ENCODE assay signal across 14 cellular contexts in genomic region chr2:25920786-25921390, GRCh38. TPM values are rescaled to one million over a fixed set of nuclear protein-coding genes. Genes with fewer than 3 reads are reported as not detected.
DNase-seq lines count a peak whose midpoint lies in the region; ATAC-seq, FAIRE-seq and TF ChIP-seq lines count a peak whose summit lies in the region.
"Had no signal": no experiment of that assay in that cellular context is flagged by ENCODE, and none has a peak within 500 bp of the region (broad histone marks: within the 10 kb centered on the region; RNA-seq: fewer than 3 reads in every experiment).

No MANE protein-coding gene starts in this region.

- no peaks in the 10 kb centered on the region for H3K4me1 ChIP-seq in kidney (ENCODE audit: control insufficient read depth in 1 of 2, insufficient read depth in 1 of 2, low read depth in 1 of 2, low read length in 2 of 2)
- H3K4me1 ChIP-seq in neuronal stem cell (ENCODE audit: control insufficient read depth in 2 of 2, insufficient read depth in 1 of 2, low read depth in 1 of 2, low read length in 2 of 2): no peaks in the 10 kb centered on the region
- H3K4me1 ChIP-seq in adrenal gland (replicated peaks in 1 of 2): no peaks in the 10 kb centered on the region
- H3K4me1 ChIP-seq: A549 had no signal

- H2BK12ac ChIP-seq in neuronal stem cell (ENCODE audit: low read length): no peak overlapping the region

- ATAC-seq in WTC11: peak; percentile 78
- ATAC-seq: A549; CD8-positive, alpha-beta T cell; K562 had no signal

- no peak overlapping the region for H4K8ac ChIP-seq in neuronal stem cell (ENCODE audit: low read depth, low read length)

- no peak overlapping the region for H3K4ac ChIP-seq in neuronal stem cell (ENCODE audit: low read length)

- no peaks in the 10 kb centered on the region for H3K27me3 Mint-ChIP-seq in WTC11 (ENCODE audit: low read depth)

- H3K23ac ChIP-seq in neuronal stem cell (ENCODE audit: low read depth, low read length, poor library complexity): no peak overlapping the region

- WGBS in neuronal stem cell (ENCODE audit: extremely low coverage in 2 of 2, insufficient read length in 2 of 2, insufficient replicate concordance in 1 of 2), 2 donors: no CpG with 5 or more reads among the region's 12 CpGs
- 78 to 88% (median 85%) methylated on average over 12 of the region's 12 CpGs for WGBS in adrenal gland, 4 donors

- H3K27me3 ChIP-seq in H7 (ENCODE audit: control insufficient read depth, insufficient read depth, low read length) (no peaks in the 10 kb centered on the region), neuronal stem cell (ENCODE audit: control insufficient read depth in 3 of 3, insufficient read depth in 3 of 3, low read depth in 1 of 3, low read length in 3 of 3) (no peaks in the 10 kb centered on the region), adrenal gland (no peaks in the 10 kb centered on the region)

- H3K9me3 ChIP-seq in kidney (ENCODE audit: control insufficient read depth in 1 of 2, low read length in 2 of 2) (no peaks in the 10 kb centered on the region), neuronal stem cell (replicated peaks in 1 of 2; ENCODE audit: control insufficient read depth in 2 of 2, insufficient read depth in 1 of 2, low read depth in 1 of 2, low read length in 2 of 2) (no peaks in the 10 kb centered on the region), adrenal gland (replicated peaks in 1 of 3) (no peaks in the 10 kb centered on the region)
- H3K9me3 ChIP-seq: A549 had no signal

- H2BK15ac ChIP-seq in neuronal stem cell (ENCODE audit: low read length): no peak overlapping the region

- no peak overlapping the region for H3K27ac ChIP-seq in kidney (ENCODE audit: low read depth in 2 of 2, low read length in 2 of 2)
- H3K27ac ChIP-seq in neuronal stem cell (replicated peaks; ENCODE audit: low read length): no peak overlapping the region
- no peak overlapping the region for H3K27ac ChIP-seq in adrenal gland
- H3K27ac ChIP-seq: A549 had no signal

- no peak for TF ChIP-seq CTCF in WTC11 (IDR thresholded peaks at IDR 0.05)
- TF ChIP-seq CTCF in kidney (IDR thresholded peaks at IDR 0.05; ENCODE audit: borderline replicate concordance, extremely low read depth, insufficient read depth): no peak
- no peak for TF ChIP-seq CTCF in adrenal gland (IDR thresholded peaks at IDR 0.05)

- H3K4me2 ChIP-seq in neuronal stem cell (ENCODE audit: insufficient read depth, low read length, poor library complexity, severe bottlenecking): no peak overlapping the region
- H3K4me2 ChIP-seq: A549 had no signal

- peak overlapping the region; percentile 56 for H2AK5ac ChIP-seq in neuronal stem cell (ENCODE audit: low read depth, low read length)

- no peak overlapping the region for H3K4me3 Mint-ChIP-seq in WTC11
- H3K4me3 Mint-ChIP-seq: CD14-positive monocyte; CD8-positive, alpha-beta T cell had no signal

- no peaks in the 10 kb centered on the region for H3K79me1 ChIP-seq in neuronal stem cell (ENCODE audit: low read depth, low read length)

- no peak for TF ChIP-seq POLR2A in adrenal gland (IDR thresholded peaks at IDR 0.05)

- intact Hi-C loops in kidney (cut with DNase I): no loop called here
- intact Hi-C loops in adrenal gland (cut with DNase I): no loop called here

- no peak overlapping the region for H4K91ac ChIP-seq in neuronal stem cell (ENCODE audit: low read depth, low read length, poor library complexity)

- H2AFZ ChIP-seq in neuronal stem cell (ENCODE audit: low read length): peak overlapping the region; percentile 40

- H3K14ac ChIP-seq in neuronal stem cell (ENCODE audit: low read length): no peak overlapping the region

- no peaks in the 10 kb centered on the region for H3K36me3 ChIP-seq in H7 (replicated peaks; ENCODE audit: control insufficient read depth, insufficient read depth, low read length)
- H3K36me3 ChIP-seq in kidney (ENCODE audit: control insufficient read depth in 1 of 2, insufficient read depth in 2 of 2, low read length in 2 of 2): no peaks in the 10 kb centered on the region
- H3K36me3 ChIP-seq in neuronal stem cell (replicated peaks in 1 of 2; ENCODE audit: control insufficient read depth in 2 of 2, insufficient read depth in 2 of 2, low read length in 2 of 2): no peaks in the 10 kb centered on the region
- no peaks in the 10 kb centered on the region for H3K36me3 ChIP-seq in adrenal gland (replicated peaks in 1 of 2)

- peak; percentile 74 for DNase-seq in H7
- peak; percentile 21 for DNase-seq in WTC11 (ENCODE audit: low spot score)
- peak; percentile 26 for DNase-seq in kidney
- DNase-seq in neuronal stem cell (ENCODE audit: low spot score): no peak
- DNase-seq in adrenal gland: no peak
- no peak for DNase-seq in stimulated activated CD4-positive, alpha-beta T cell treated with anti-CD3 and anti-CD28 coated beads, Interleukin-2, amount 100 ng/mL, for 48 hours
- no peak for DNase-seq in stimulated activated CD4-positive, alpha-beta T cell treated with anti-CD3 and anti-CD28 coated beads, Interleukin-4, amount 100 ng/mL, for 1 hour
- DNase-seq: CD8-positive, alpha-beta T cell; COR-L47 had no signal

- H3K4me3 ChIP-seq in H7 (ENCODE audit: insufficient read depth, low read depth, low read length): no peak overlapping the region
- no peak overlapping the region for H3K4me3 ChIP-seq in kidney (ENCODE audit: low read length in 2 of 2)
- H3K4me3 ChIP-seq in neuronal stem cell (ENCODE audit: low read length in 2 of 2): no peak overlapping the region
- H3K4me3 ChIP-seq in adrenal gland: no peak overlapping the region
- H3K4me3 ChIP-seq: A549, K562 had no signal

- no peak overlapping the region for H3K27ac Mint-ChIP-seq in WTC11
- H3K27ac Mint-ChIP-seq: CD8-positive, alpha-beta T cell had no signal

- H2BK5ac ChIP-seq in neuronal stem cell (ENCODE audit: low read length): no peak overlapping the region

- H3K4me1 Mint-ChIP-seq in WTC11: no peaks in the 10 kb centered on the region

- no peaks in the 10 kb centered on the region for H3K9me3 Mint-ChIP-seq in WTC11
- H3K9me3 Mint-ChIP-seq: CD14-positive monocyte; CD8-positive, alpha-beta T cell had no signal

- FAIRE-seq in kidney (lab: Jason Lieb, UNC): no peak
- FAIRE-seq: A549, D721Med, HTR-8/SVneo, K562 had no signal

- H3K9ac ChIP-seq in kidney (ENCODE audit: low read length in 2 of 2): no peak overlapping the region
- no peak overlapping the region for H3K9ac ChIP-seq in neuronal stem cell (ENCODE audit: low read depth, low read length, poor library complexity)

- POLR2A ChIA-PET in WTC11 (lab: Charles Lee): no interaction called here

- no peaks in the 10 kb centered on the region for H3K36me3 Mint-ChIP-seq in WTC11
- H3K36me3 Mint-ChIP-seq: CD14-positive monocyte; CD8-positive, alpha-beta T cell had no signal

- CTCF ChIA-PET in WTC11 (lab: Charles Lee): interaction anchor here (0.6 kb wide), 1 partner anchor 56 kb away, joined by 4 read pairs; no protein-coding TSS in a partner anchor

- no peak overlapping the region for H3K18ac ChIP-seq in neuronal stem cell (ENCODE audit: low read length)

- H2BK120ac ChIP-seq in neuronal stem cell (ENCODE audit: low read depth, low read length): no peak overlapping the region

TF ChIP-seq in WTC11, 78 proteins besides CTCF, POLR2A, EP300 and RAD21:
- 0 out of 2 replicates have a peak, but pooled peaks have one; percentile 13 for TF ChIP-seq ZNF423 (CRISPR knock-in tag; IDR thresholded peaks at IDR 0.05)
- no peak for TF ChIP-seq TCF7 (CRISPR knock-in tag; IDR thresholded peaks at IDR 0.05; ENCODE audit: low read depth)

RNA-seq across cellular contexts. Expression of gene ASXL2, which starts 42.6 kb away (rescaled TPM):
- 9.4 and 10.0 TPM in 2 replicates for total RNA-seq in H7 (2014; rRNA removed; shearing (Covaris generic))
- total RNA-seq in WTC11 (2021) (31.3 to 37.8 TPM (median 33.6 TPM) in 3 replicates), kidney (41.0 TPM), adrenal gland (10 to 100 TPM; 13.8 to 41.8 (median 28.5) TPM)
- polyA plus RNA-seq in kidney (ENCODE audit: insufficient read depth, low read depth, low replicate concordance) (2.6 TPM), adrenal gland (10 to 100 TPM in 1 of 3 donors, 1 to 10 TPM in 2; 1.4 to 23.4 (median 2.4) TPM)
- 6.0 TPM for polyA plus RNA-seq in neuronal stem cell (2013, experiment 1 of 2)
- polyA plus RNA-seq in neuronal stem cell (2013, experiment 2 of 2): 6.6 TPM

Comparison
In these comparisons a context has a peak if more than half of its experiments do, and no peak if none do; other contexts are left out.
1. DNase-seq: peak in H7 (single experiment), WTC11 (single experiment) and kidney (single experiment); none in neuronal stem cell (single experiment), adrenal gland (0 of 7), stimulated activated CD4-positive, alpha-beta T cell treated with anti-CD3 and anti-CD28 coated beads, Interleukin-2, amount 100 ng/mL, for 48 hours (0 of 2) and stimulated activated CD4-positive, alpha-beta T cell treated with anti-CD3 and anti-CD28 coated beads, Interleukin-4, amount 100 ng/mL, for 1 hour (single experiment).